14 cellular contexts compared by ENCODE assay signal in genomic region chr1:200428482-200429205, GRCh38. TPM values are rescaled to one million over a fixed set of nuclear protein-coding genes. Genes with fewer than 3 reads are reported as not detected.
DNase-seq lines count a peak whose midpoint lies in the region; ATAC-seq and TF ChIP-seq lines count a peak whose summit lies in the region.
"Had no signal": no experiment of that assay in that cellular context is flagged by ENCODE, and none has a peak within 500 bp of the region (broad histone marks: within the 10 kb centered on the region; RNA-seq: fewer than 3 reads in every experiment).

No MANE protein-coding gene starts in this region.

- no peak overlapping the region for H3K14ac ChIP-seq in H9 (ENCODE audit: insufficient read depth, low read length)

- ATAC-seq in SK-N-SH treated with all-trans-retinoic acid at 6 μM for 48 hours (peak; percentile 33; the same call in 2 of the 3 replicates), foreskin keratinocyte (no peak), HG03095 (IDR thresholded peaks at IDR 0.05; ENCODE audit: unreplicated experiment) (no peak), GM21360 (IDR thresholded peaks at IDR 0.05; ENCODE audit: unreplicated experiment) (no peak)
- ATAC-seq: heart right ventricle; naive thymus-derived CD8-positive, alpha-beta T cell had no signal

- peaks cover 0 to 3% of the 10 kb centered on the region in 2 experiments; a peak in 1 of 5 replicates for H3K9me3 Mint-ChIP-seq in H9
- H3K9me3 Mint-ChIP-seq: CD4-positive, CD25-positive, alpha-beta regulatory T cell; naive thymus-derived CD8-positive, alpha-beta T cell; T-helper 1 cell treated with Interleukin-12 subunit alpha and Interleukin-12 subunit beta and Interleukin-4 antibody, amounts not matched to agents 30 μg/mL and 1 μg/mL, for 36 hours had no signal

- CTCF ChIA-PET in A673 (lab: Charles Lee), result no interaction called here

- H2BK5ac ChIP-seq in H9 (ENCODE audit: insufficient read length, low read length), result no peak overlapping the region

- H3K4me3 ChIP-seq in AG10803 (ENCODE audit: low read length) (no peak overlapping the region), A673 (ENCODE audit: low read depth, low read length, poor library complexity, severe bottlenecking) (no peak overlapping the region)
- H3K4me3 ChIP-seq: heart right ventricle had no signal

- no peak overlapping the region for H3K4me2 ChIP-seq in H9 (ENCODE audit: insufficient read depth, insufficient read length, low read length)

- H2AK5ac ChIP-seq in H9 (ENCODE audit: insufficient read length, low read length), result no peak overlapping the region

- peak; percentile 72 for DNase-seq in AG10803 (ENCODE audit: low read depth)
- no peak for DNase-seq in H9
- DNase-seq in foreskin keratinocyte, result no peak
- DNase-seq in A673 (ENCODE audit: low spot score), result no peak
- no peak for DNase-seq in activated CD8-positive, alpha-beta memory T cell treated with anti-CD3 and anti-CD28 coated beads, Interleukin-2, amount 50 U/mL, for 48 hours
- DNase-seq: activated CD4-positive, alpha-beta T cell treated with anti-CD3 and anti-CD28 coated beads for 4 hours; CD4-positive, CD25-positive, alpha-beta regulatory T cell; heart right ventricle; naive thymus-derived CD8-positive, alpha-beta T cell; stimulated activated CD4-positive, alpha-beta T cell treated with anti-CD3 and anti-CD28 coated beads, Interleukin-4, amount 100 ng/mL, for 1 hour had no signal

- H3K4me3 Mint-ChIP-seq in H9, result no peak overlapping the region
- H3K4me3 Mint-ChIP-seq: CD4-positive, CD25-positive, alpha-beta regulatory T cell; naive thymus-derived CD8-positive, alpha-beta T cell; T-helper 1 cell treated with Interleukin-12 subunit alpha and Interleukin-12 subunit beta and Interleukin-4 antibody, amounts not matched to agents 30 μg/mL and 1 μg/mL, for 36 hours had no signal

- H3K18ac ChIP-seq in H9 (ENCODE audit: insufficient read length, low read depth, low read length), result no peak overlapping the region

- peaks cover 15% of the 10 kb centered on the region for H3K79me1 ChIP-seq in H9 (ENCODE audit: insufficient read depth, low read depth, low read length, poor library complexity, severe bottlenecking)

- BruUV-seq in A673 (replicated peaks; lab: Mats Ljungman, UMichigan), result no TSS peak

- intact Hi-C loops in A673 (cut with micrococcal nuclease; ENCODE audit: unreplicated experiment), result no loop called here

- H3K36me3 Mint-ChIP-seq in H9 (ENCODE audit: insufficient read depth in 1 of 3, low read depth in 3 of 3), result peaks cover 23 to 32% (median 26%) of the 10 kb centered on the region in 3 experiments
- H3K36me3 Mint-ChIP-seq: CD4-positive, CD25-positive, alpha-beta regulatory T cell; naive thymus-derived CD8-positive, alpha-beta T cell had no signal

- no peak overlapping the region for H2AFZ ChIP-seq in H9 (ENCODE audit: low read length)

- H4K91ac ChIP-seq in H9 (ENCODE audit: insufficient read length, low read depth, low read length), result no peak overlapping the region

- H4K20me1 ChIP-seq in H9 (ENCODE audit: control insufficient read depth, insufficient read depth, insufficient read length), result no peaks in the 10 kb centered on the region

- no peak overlapping the region for H2BK12ac ChIP-seq in H9 (ENCODE audit: insufficient read length, low read depth, low read length)

- H3K9ac ChIP-seq in H9 (ENCODE audit: extremely low read depth, insufficient read length, low read length), result no peak overlapping the region

- H4K8ac ChIP-seq in H9 (replicated peaks; ENCODE audit: insufficient read length, low read depth, low read length), result no peak overlapping the region

- no peak overlapping the region for H2BK120ac ChIP-seq in H9 (ENCODE audit: low read depth, low read length, poor library complexity, severe bottlenecking)

- peak overlapping the region in 2 of 3 experiments; percentile 68 to 85; a peak in 2 of 7 replicates for H3K27ac Mint-ChIP-seq in H9
- H3K27ac Mint-ChIP-seq: naive thymus-derived CD8-positive, alpha-beta T cell had no signal

- no peak overlapping the region for H2BK20ac ChIP-seq in H9 (ENCODE audit: low read depth, low read length, poor library complexity, severe bottlenecking)

- no peaks in the 10 kb centered on the region for H3K9me3 ChIP-seq in H9 (ENCODE audit: control insufficient read depth, low read depth, low read length)
- no peaks in the 10 kb centered on the region for H3K9me3 ChIP-seq in A673 (ENCODE audit: low read depth, low read length, poor library complexity, severe bottlenecking)
- H3K9me3 ChIP-seq: heart right ventricle had no signal

- H3K56ac ChIP-seq in H9 (ENCODE audit: insufficient read length, low read depth, low read length), result no peak overlapping the region

- no peak overlapping the region for H3T11ph ChIP-seq in H9 (ENCODE audit: low read length)

- no peaks in the 10 kb centered on the region for H3K27me3 Mint-ChIP-seq in H9 (ENCODE audit: low read depth)
- H3K27me3 Mint-ChIP-seq: CD4-positive, CD25-positive, alpha-beta regulatory T cell had no signal

- no peak overlapping the region for H4K5ac ChIP-seq in H9 (ENCODE audit: insufficient read length, low read depth, low read length)

- no peak overlapping the region for H3K27ac ChIP-seq in H9 (ENCODE audit: insufficient read length, low read depth, low read length)
- peak overlapping the region; percentile 17 for H3K27ac ChIP-seq in foreskin keratinocyte
- H3K27ac ChIP-seq in A673 (ENCODE audit: low read depth, low read length, poor library complexity, severe bottlenecking), result no peak overlapping the region
- H3K27ac ChIP-seq: heart right ventricle had no signal

- no peak overlapping the region for H2BK15ac ChIP-seq in H9 (ENCODE audit: low read depth, low read length)

- H3K27me3 ChIP-seq in H9 (ENCODE audit: insufficient read depth, low read length), result no peaks in the 10 kb centered on the region
- H3K27me3 ChIP-seq in foreskin keratinocyte, result no peaks in the 10 kb centered on the region
- no peaks in the 10 kb centered on the region for H3K27me3 ChIP-seq in A673 (replicated peaks; ENCODE audit: insufficient read depth, low read depth, low read length, poor library complexity)
- H3K27me3 ChIP-seq: heart right ventricle had no signal

- H3K23me2 ChIP-seq in H9 (ENCODE audit: insufficient read length, low read depth, low read length, poor library complexity, severe bottlenecking), result no peaks in the 10 kb centered on the region

- TF ChIP-seq CTCF in AG10803 (conservative IDR thresholded peaks at IDR 0.05; ENCODE audit: low read length) (no peak), H9 (conservative IDR thresholded peaks at IDR 0.05) (no peak), foreskin keratinocyte (conservative IDR thresholded peaks at IDR 0.05) (no peak), A673 (conservative IDR thresholded peaks at IDR 0.05; ENCODE audit: low read depth, low read length) (no peak)

- H3K79me2 ChIP-seq in H9 (ENCODE audit: insufficient read depth, low read length), result 0 out of 2 replicates have a peak, but pooled peaks cover 1% of the 10 kb centered on the region

- POLR2A ChIA-PET in A673 (lab: Charles Lee; ENCODE audit: low non-redundant PET), result no interaction called here

- no peak overlapping the region for H3K23ac ChIP-seq in H9 (ENCODE audit: insufficient read length, low read depth, low read length)

- no peaks in the 10 kb centered on the region for H3K4me1 ChIP-seq in H9 (ENCODE audit: insufficient read depth, low read length)
- H3K4me1 ChIP-seq in foreskin keratinocyte, result peaks cover 6% of the 10 kb centered on the region
- no peaks in the 10 kb centered on the region for H3K4me1 ChIP-seq in A673 (ENCODE audit: insufficient read depth, low read length, poor library complexity, severe bottlenecking)

- H3K4ac ChIP-seq in H9 (ENCODE audit: low read depth, low read length), result no peak overlapping the region

- no peaks in the 10 kb centered on the region for H3K36me3 ChIP-seq in A673 (ENCODE audit: insufficient read depth, low read length, poor library complexity, severe bottlenecking)
- H3K36me3 ChIP-seq: heart right ventricle had no signal

- no CpG with 5 or more reads among the region's 4 CpGs for WGBS in H9 (ENCODE audit: extremely low coverage, insufficient read length, low lambda C conversion rate)

- H3K4me1 Mint-ChIP-seq in H9, result peaks cover 4 to 7% of the 10 kb centered on the region in 2 experiments; a peak in 3 of 4 replicates
- H3K4me1 Mint-ChIP-seq: naive thymus-derived CD8-positive, alpha-beta T cell had no signal

TF ChIP-seq in SK-N-SH treated with all-trans-retinoic acid at 6 μM for 48 hours, 23 proteins besides CTCF, POLR2A, EP300 and RAD21 (continues in another document):
- TF ChIP-seq CSDC2 (CRISPR knock-in tag; IDR thresholded peaks at IDR 0.05), result no peak
- TF ChIP-seq GLIS3 (CRISPR knock-in tag; IDR thresholded peaks at IDR 0.05), result no peak
- no peak for TF ChIP-seq ZNF70 (CRISPR knock-in tag; IDR thresholded peaks at IDR 0.05)
- no peak for TF ChIP-seq ZNF565 (CRISPR knock-in tag; conservative IDR thresholded peaks at IDR 0.05; ENCODE audit: low read depth)
- TF ChIP-seq OSR1 (CRISPR knock-in tag; IDR thresholded peaks at IDR 0.05), result no peak
- no peak for TF ChIP-seq PPARA (CRISPR knock-in tag; IDR thresholded peaks at IDR 0.05; ENCODE audit: borderline replicate concordance)
- no peak for TF ChIP-seq ESRRG (CRISPR knock-in tag; IDR thresholded peaks at IDR 0.05)
- no peak for TF ChIP-seq TSHZ2 (CRISPR knock-in tag; IDR thresholded peaks at IDR 0.05)
- TF ChIP-seq TOX (CRISPR knock-in tag; IDR thresholded peaks at IDR 0.05; ENCODE audit: borderline replicate concordance), result no peak

RNA-seq across cellular contexts. Expression of gene ZNF281, which starts 18.8 kb away (rescaled TPM):
- total RNA-seq in H9 (2021), result 71.9 and 75.2 TPM in 2 replicates
- total RNA-seq in foreskin keratinocyte, result 27.5 and 29.1 TPM in 2 replicates
- polyA plus RNA-seq in foreskin keratinocyte, result 6.2 and 6.8 TPM in 2 replicates
- total RNA-seq in A673 (2021), result 22.9 and 24.3 TPM in 2 replicates
